ENCODE assay signal across 16 cellular contexts in genomic region chr19:51959791-51960190, GRCh38.
"Had no signal": no experiment of that assay in that cellular context is flagged by ENCODE, and none has a peak within 500 bp of the region (broad histone marks: within the 10 kb centered on the region; RNA-seq: fewer than 3 reads in every experiment).

No MANE protein-coding gene starts in this region.

- H3K27me3 Mint-ChIP-seq: central memory CD8-positive, alpha-beta T cell had no signal

- ATAC-seq: left lung; stimulated activated effector memory CD8-positive, alpha-beta T cell treated with anti-CD3 and anti-CD28 coated beads, Interleukin-12 subunit alpha, Interleukin-12 subunit beta, amount 100 ng/mL, for 72 hours had no signal

- H3K4me1 Mint-ChIP-seq: central memory CD8-positive, alpha-beta T cell; stimulated activated effector memory CD8-positive, alpha-beta T cell treated with anti-CD3 and anti-CD28 coated beads, Interleukin-12 subunit alpha, Interleukin-12 subunit beta, amount 100 ng/mL, for 72 hours had no signal

- H3K4me3 Mint-ChIP-seq: activated naive CD4-positive, alpha-beta T cell treated with anti-CD3 and anti-CD28 coated beads for 36 hours; activated T-helper 1 cell treated with anti-CD3 and anti-CD28 coated beads, Interleukin-12 subunit alpha, Interleukin-12 subunit beta, Interleukin-2, Interleukin-4 antibody, amounts not matched to agents 30 ng/mL and 10 ng/mL and 1 ng/mL, durations not matched to agents 14 hours and 24 hours and 36 hours; central memory CD8-positive, alpha-beta T cell; mesothelial cell of epicardium; stimulated activated effector memory CD8-positive, alpha-beta T cell treated with anti-CD3 and anti-CD28 coated beads, Interleukin-12 subunit alpha, Interleukin-12 subunit beta, amount 100 ng/mL, for 72 hours had no signal

- H3K4me3 ChIP-seq: left lung, SK-N-MC, transverse colon had no signal

- H3K4me1 ChIP-seq: left lung, transverse colon had no signal

- DNase-seq: activated CD4-positive, alpha-beta T cell treated with anti-CD3 and anti-CD28 coated beads for 4 hours; activated naive CD4-positive, alpha-beta T cell treated with anti-CD3 and anti-CD28 coated beads for 36 hours; effector memory CD4-positive, alpha-beta T cell; erythroblast; foreskin fibroblast; islet precursor cell; left lung; posterior cingulate gyrus; right cardiac atrium; T-helper 1 cell; transverse colon had no signal

- H3K27ac ChIP-seq: left lung, SK-N-MC had no signal

- H3K27me3 ChIP-seq: left lung, transverse colon had no signal

- H3K27ac Mint-ChIP-seq: activated naive CD4-positive, alpha-beta T cell treated with anti-CD3 and anti-CD28 coated beads for 36 hours; activated T-helper 1 cell treated with anti-CD3 and anti-CD28 coated beads, Interleukin-12 subunit alpha, Interleukin-12 subunit beta, Interleukin-2, Interleukin-4 antibody, amounts not matched to agents 30 ng/mL and 10 ng/mL and 1 ng/mL, durations not matched to agents 14 hours and 24 hours and 36 hours; stimulated activated effector memory CD8-positive, alpha-beta T cell treated with anti-CD3 and anti-CD28 coated beads, Interleukin-12 subunit alpha, Interleukin-12 subunit beta, amount 100 ng/mL, for 72 hours had no signal
